In genomic region chr1:174676856-174677255, GRCh38 we compare ENCODE assay signal across 15 cellular contexts.
"Had no signal": no experiment of that assay in that cellular context is flagged by ENCODE, and none has a peak within 500 bp of the region (broad histone marks: within the 10 kb centered on the region; RNA-seq: fewer than 3 reads in every experiment).

No MANE protein-coding gene starts in this region.

- DNase-seq: Kasumi-1, MM.1S, NCI-H1092 treated with DMSO at 0.1 percent for 48 hours, NCI-H1436, NCI-H187, NCI-H2029, NCI-H2081 treated with DMSO at 0.1 percent for 48 hours, NCI-H2227 treated with DMSO at 0.1 percent for 48 hours, NCI-H510A treated with DMSO at 0.1 percent for 48 hours, NCI-H69, NCI-H774, Right ventricle myocardium superior, RPMI8226, SIG-M5 had no signal

- ATAC-seq: K562 had no signal
